In the genomic region with DNA sequence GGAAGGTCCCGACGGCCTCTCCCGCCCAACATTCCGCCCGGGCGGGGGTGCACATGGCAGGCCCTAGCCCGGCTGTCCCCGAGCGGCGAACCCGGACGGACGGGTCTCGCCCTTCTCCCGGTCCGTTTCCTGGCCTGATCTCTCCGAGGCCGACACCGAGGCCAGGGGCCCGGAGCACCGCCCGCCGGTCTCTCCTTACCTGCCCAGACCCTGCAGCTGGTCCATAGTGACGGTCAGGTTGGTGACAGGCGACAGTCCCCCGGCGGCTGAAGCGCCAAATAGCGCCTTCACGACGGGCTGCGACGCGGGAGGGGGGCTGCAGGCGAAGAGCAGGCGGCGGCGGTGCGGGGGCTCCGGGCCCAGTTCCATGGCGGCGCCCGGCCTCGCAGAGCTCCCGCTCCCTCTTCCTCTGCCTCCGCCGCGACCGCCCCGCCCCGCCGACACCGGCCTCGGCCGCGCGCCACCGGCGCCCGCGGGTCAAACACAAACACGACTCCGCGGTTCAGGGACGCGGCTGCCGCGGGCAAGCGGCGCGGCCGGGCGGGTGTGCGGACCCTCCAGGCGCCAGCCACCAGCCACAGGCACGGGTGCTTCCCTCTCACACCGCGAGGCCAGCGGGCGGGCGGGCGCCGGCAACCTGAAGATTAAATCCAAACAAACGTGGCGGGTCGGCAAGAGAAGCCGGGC, we compare ENCODE assay signal across 1 cellular context.
TF ChIP-seq lines count a peak whose summit lies in the region.

No MANE protein-coding gene starts in this region.

TF ChIP-seq in IMR-90, 13 proteins besides CTCF, POLR2A, EP300 and RAD21 (continued from another document):
- TF ChIP-seq MAZ (IDR thresholded peaks at IDR 0.05; ENCODE audit: borderline replicate concordance, low read depth, low read length) (no peak), MAFK (IDR thresholded peaks at IDR 0.05; ENCODE audit: low read depth, low read length) (no peak), CEBPB (IDR thresholded peaks at IDR 0.05; ENCODE audit: low read depth, low read length) (no peak), RCOR1 (IDR thresholded peaks at IDR 0.05; ENCODE audit: insufficient replicate concordance, low read length) (no peak)
- TF ChIP-seq, protein P1, sequence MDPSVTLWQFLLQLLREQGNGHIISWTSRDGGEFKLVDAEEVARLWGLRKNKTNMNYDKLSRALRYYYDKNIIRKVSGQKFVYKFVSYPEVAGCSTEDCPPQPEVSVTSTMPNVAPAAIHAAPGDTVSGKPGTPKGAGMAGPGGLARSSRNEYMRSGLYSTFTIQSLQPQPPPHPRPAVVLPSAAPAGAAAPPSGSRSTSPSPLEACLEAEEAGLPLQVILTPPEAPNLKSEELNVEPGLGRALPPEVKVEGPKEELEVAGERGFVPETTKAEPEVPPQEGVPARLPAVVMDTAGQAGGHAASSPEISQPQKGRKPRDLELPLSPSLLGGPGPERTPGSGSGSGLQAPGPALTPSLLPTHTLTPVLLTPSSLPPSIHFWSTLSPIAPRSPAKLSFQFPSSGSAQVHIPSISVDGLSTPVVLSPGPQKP (IDR thresholded peaks at IDR 0.05; ENCODE audit: borderline replicate concordance, low read depth, low read length), result no peak
- TF ChIP-seq, protein P2, sequence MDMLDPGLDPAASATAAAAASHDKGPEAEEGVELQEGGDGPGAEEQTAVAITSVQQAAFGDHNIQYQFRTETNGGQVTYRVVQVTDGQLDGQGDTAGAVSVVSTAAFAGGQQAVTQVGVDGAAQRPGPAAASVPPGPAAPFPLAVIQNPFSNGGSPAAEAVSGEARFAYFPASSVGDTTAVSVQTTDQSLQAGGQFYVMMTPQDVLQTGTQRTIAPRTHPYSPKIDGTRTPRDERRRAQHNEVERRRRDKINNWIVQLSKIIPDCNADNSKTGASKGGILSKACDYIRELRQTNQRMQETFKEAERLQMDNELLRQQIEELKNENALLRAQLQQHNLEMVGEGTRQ (IDR thresholded peaks at IDR 0.05; ENCODE audit: low read depth, low read length), result no peak
TF ChIP-seq in IMR-90: peak in this region for 0.
